4 cellular contexts compared by ENCODE assay signal in genomic region chr1:157988002-157988401, GRCh38.
TF ChIP-seq lines count a peak whose summit lies in the region.

No MANE protein-coding gene starts in this region.

TF ChIP-seq in SK-N-SH, 30 proteins besides CTCF, POLR2A, EP300 and RAD21:
- peak; percentile 84 for TF ChIP-seq REST (IDR thresholded peaks at IDR 0.05; ENCODE audit: low read depth, low read length)
- no peak for TF ChIP-seq RCOR1 (IDR thresholded peaks at IDR 0.05; ENCODE audit: low read length)
TF ChIP-seq in SK-N-SH: peak in this region for 1.

TF ChIP-seq in SK-N-SH treated with all-trans-retinoic acid at 6 μM for 48 hours, 23 proteins besides CTCF, POLR2A, EP300 and RAD21:
- TF ChIP-seq, protein P1, sequence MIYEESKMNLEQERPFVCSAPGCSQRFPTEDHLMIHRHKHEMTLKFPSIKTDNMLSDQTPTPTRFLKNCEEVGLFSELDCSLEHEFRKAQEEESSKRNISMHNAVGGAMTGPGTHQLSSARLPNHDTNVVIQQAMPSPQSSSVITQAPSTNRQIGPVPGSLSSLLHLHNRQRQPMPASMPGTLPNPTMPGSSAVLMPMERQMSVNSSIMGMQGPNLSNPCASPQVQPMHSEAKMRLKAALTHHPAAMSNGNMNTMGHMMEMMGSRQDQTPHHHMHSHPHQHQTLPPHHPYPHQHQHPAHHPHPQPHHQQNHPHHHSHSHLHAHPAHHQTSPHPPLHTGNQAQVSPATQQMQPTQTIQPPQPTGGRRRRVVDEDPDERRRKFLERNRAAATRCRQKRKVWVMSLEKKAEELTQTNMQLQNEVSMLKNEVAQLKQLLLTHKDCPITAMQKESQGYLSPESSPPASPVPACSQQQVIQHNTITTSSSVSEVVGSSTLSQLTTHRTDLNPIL (CRISPR knock-in tag; IDR thresholded peaks at IDR 0.05; ENCODE audit: low read depth) = no peak
- TF ChIP-seq ZFP3 (CRISPR knock-in tag; IDR thresholded peaks at IDR 0.05) (no peak), PPARA (CRISPR knock-in tag; IDR thresholded peaks at IDR 0.05; ENCODE audit: borderline replicate concordance) (no peak), ZFP30 (CRISPR knock-in tag; IDR thresholded peaks at IDR 0.05) (no peak)
- TF ChIP-seq, protein P2, sequence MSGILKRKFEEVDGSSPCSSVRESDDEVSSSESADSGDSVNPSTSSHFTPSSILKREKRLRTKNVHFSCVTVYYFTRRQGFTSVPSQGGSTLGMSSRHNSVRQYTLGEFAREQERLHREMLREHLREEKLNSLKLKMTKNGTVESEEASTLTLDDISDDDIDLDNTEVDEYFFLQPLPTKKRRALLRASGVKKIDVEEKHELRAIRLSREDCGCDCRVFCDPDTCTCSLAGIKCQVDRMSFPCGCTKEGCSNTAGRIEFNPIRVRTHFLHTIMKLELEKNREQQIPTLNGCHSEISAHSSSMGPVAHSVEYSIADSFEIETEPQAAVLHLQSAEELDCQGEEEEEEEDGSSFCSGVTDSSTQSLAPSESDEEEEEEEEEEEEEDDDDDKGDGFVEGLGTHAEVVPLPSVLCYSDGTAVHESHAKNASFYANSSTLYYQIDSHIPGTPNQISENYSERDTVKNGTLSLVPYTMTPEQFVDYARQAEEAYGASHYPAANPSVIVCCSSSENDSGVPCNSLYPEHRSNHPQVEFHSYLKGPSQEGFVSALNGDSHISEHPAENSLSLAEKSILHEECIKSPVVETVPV (CRISPR knock-in tag; IDR thresholded peaks at IDR 0.05) = no peak
- TF ChIP-seq, protein P3, sequence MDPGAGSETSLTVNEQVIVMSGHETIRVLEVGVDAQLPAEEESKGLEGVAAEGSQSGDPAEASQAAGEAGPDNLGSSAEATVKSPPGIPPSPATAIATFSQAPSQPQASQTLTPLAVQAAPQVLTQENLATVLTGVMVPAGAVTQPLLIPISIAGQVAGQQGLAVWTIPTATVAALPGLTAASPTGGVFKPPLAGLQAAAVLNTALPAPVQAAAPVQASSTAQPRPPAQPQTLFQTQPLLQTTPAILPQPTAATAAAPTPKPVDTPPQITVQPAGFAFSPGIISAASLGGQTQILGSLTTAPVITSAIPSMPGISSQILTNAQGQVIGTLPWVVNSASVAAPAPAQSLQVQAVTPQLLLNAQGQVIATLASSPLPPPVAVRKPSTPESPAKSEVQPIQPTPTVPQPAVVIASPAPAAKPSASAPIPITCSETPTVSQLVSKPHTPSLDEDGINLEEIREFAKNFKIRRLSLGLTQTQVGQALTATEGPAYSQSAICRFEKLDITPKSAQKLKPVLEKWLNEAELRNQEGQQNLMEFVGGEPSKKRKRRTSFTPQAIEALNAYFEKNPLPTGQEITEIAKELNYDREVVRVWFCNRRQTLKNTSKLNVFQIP (CRISPR knock-in tag; IDR thresholded peaks at IDR 0.05; ENCODE audit: borderline replicate concordance, low read depth) = no peak

TF ChIP-seq in GM23338, 12 proteins besides CTCF, POLR2A, EP300 and RAD21:
- peak; percentile 24 for TF ChIP-seq REST (IDR thresholded peaks at IDR 0.05; ENCODE audit: unreplicated experiment)
- TF ChIP-seq ETS1 (IDR thresholded peaks at IDR 0.05) = no peak

TF ChIP-seq in HEK293, 187 proteins besides CTCF, POLR2A, EP300 and RAD21:
- TF ChIP-seq REST (tag by site-specific recombination; IDR thresholded peaks at IDR 0.05) (peak; percentile 81), ZNF114 (tag by site-specific recombination; IDR thresholded peaks at IDR 0.05) (no peak)
TF ChIP-seq in HEK293: peak in this region for 1.
